Comparison of ENCODE assay signal across 8 cellular contexts in the genomic region with DNA sequence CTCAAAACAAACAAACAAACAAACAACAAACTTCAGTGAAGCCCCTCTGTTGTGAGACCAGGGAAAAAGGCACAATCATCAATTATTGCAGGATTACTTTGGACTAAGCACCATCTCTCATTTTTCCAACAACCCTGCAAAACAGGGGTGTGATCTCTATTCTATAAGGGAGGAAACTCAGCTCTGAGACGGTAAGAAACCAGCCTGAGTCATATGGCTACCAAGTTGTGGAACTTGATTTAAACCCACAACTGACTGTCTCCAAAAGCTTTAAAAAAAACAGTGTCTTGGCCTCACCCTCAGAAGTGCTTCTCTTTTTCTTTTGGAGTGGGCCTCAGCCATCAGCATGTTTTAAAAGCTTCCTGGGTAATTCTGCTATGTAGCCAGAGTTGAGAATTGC. TPM values are rescaled to one million over a fixed set of nuclear protein-coding genes. Genes with fewer than 3 reads are reported as not detected.
DNase-seq lines count a peak whose midpoint lies in the region; ATAC-seq and TF ChIP-seq lines count a peak whose summit lies in the region.

No MANE protein-coding gene starts in this region.

- ATAC-seq in GM19023 (IDR thresholded peaks at IDR 0.05; ENCODE audit: unreplicated experiment) (peak; percentile 69), HG02938 (IDR thresholded peaks at IDR 0.05; ENCODE audit: unreplicated experiment) (peak; percentile 83), T-cell (replicated peaks in 1 of 4) (peak; percentile 22 to 57 (median 52)), mucosa of descending colon (peak; percentile 45)

- H3K9me3 Mint-ChIP-seq in T-cell = peaks cover 0 to 10% (median 5%) of the 10 kb centered on the region in 3 donors
- peaks cover 19% of the 10 kb centered on the region for H3K9me3 Mint-ChIP-seq in activated T-helper 2 cell treated with anti-CD3 and anti-CD28 coated beads, Interferon-gamma antibody, Interleukin-2, Interleukin-4, amounts not matched to agents 10 μg/mL and 5 μg/mL and 100 μg/mL, durations not matched to agents 14 hours and 24 hours and 36 hours

- no peak for TF ChIP-seq CTCF in mucosa of descending colon (IDR thresholded peaks at IDR 0.05)

- H3K27me3 Mint-ChIP-seq in T-cell = no peaks in the 10 kb centered on the region
- H3K27me3 Mint-ChIP-seq in activated T-helper 2 cell treated with anti-CD3 and anti-CD28 coated beads, Interferon-gamma antibody, Interleukin-2, Interleukin-4, amounts not matched to agents 10 μg/mL and 5 μg/mL and 100 μg/mL, durations not matched to agents 14 hours and 24 hours and 36 hours (ENCODE audit: low read depth) = peaks cover 39% of the 10 kb centered on the region

- H3K4me3 ChIP-seq in mucosa of descending colon = no peak overlapping the region
- H3K4me3 ChIP-seq in effector memory CD4-positive, alpha-beta T cell (ENCODE audit: insufficient read depth, low read depth, low read length, poor library complexity, severe bottlenecking) = no peak overlapping the region

- no peaks in the 10 kb centered on the region for H3K36me3 ChIP-seq in mucosa of descending colon (ENCODE audit: low read depth)
- H3K36me3 ChIP-seq in effector memory CD4-positive, alpha-beta T cell (ENCODE audit: control insufficient read depth, insufficient read depth, low read length) = no peaks in the 10 kb centered on the region

- H3K4me3 Mint-ChIP-seq in T-cell = no peak overlapping the region
- no peak overlapping the region for H3K4me3 Mint-ChIP-seq in activated T-helper 2 cell treated with anti-CD3 and anti-CD28 coated beads, Interferon-gamma antibody, Interleukin-2, Interleukin-4, amounts not matched to agents 10 μg/mL and 5 μg/mL and 100 μg/mL, durations not matched to agents 14 hours and 24 hours and 36 hours (ENCODE audit: low read depth)

- CTCF ChIA-PET in T-cell (lab: Charles Lee) = interaction anchor here in 1 of 2 donors (0.6 to 1.2 kb wide), 2 partner anchors 20 to 165 kb away, joined by 3 read pairs; no protein-coding TSS in a partner anchor

- peaks cover 16 to 45% (median 41%) of the 10 kb centered on the region in 3 donors for H3K4me1 Mint-ChIP-seq in T-cell
- H3K4me1 Mint-ChIP-seq in activated T-helper 2 cell treated with anti-CD3 and anti-CD28 coated beads, Interferon-gamma antibody, Interleukin-2, Interleukin-4, amounts not matched to agents 10 μg/mL and 5 μg/mL and 100 μg/mL, durations not matched to agents 14 hours and 24 hours and 36 hours (ENCODE audit: low read depth) = peaks cover 42% of the 10 kb centered on the region

- H3K4me1 ChIP-seq in mucosa of descending colon (ENCODE audit: low read depth) = no peaks in the 10 kb centered on the region
- no peaks in the 10 kb centered on the region for H3K4me1 ChIP-seq in effector memory CD4-positive, alpha-beta T cell (ENCODE audit: control insufficient read depth, insufficient read depth, low read length, poor library complexity, severe bottlenecking)

- no peak for DNase-seq in T-cell
- no peak for DNase-seq in mucosa of descending colon
- DNase-seq in activated T-helper 2 cell treated with anti-CD3 and anti-CD28 coated beads, Interferon-gamma antibody, Interleukin-2, Interleukin-4, amounts not matched to agents 10 μg/mL and 5 μg/mL and 100 μg/mL, durations not matched to agents 14 hours and 24 hours and 36 hours (ENCODE audit: low spot score) = no peak
- DNase-seq in effector memory CD4-positive, alpha-beta T cell = no peak
- DNase-seq in activated effector memory CD4-positive, alpha-beta T cell treated with anti-CD3 and anti-CD28 coated beads, Interleukin-2, amount 50 U/mL, for 16 hours = no peak
- no peak for DNase-seq in NCI-H82 (lab: John Stamatoyannopoulos, UW)

- H3K36me3 Mint-ChIP-seq in T-cell = peaks cover 25% of the 10 kb centered on the region
- H3K36me3 Mint-ChIP-seq in activated T-helper 2 cell treated with anti-CD3 and anti-CD28 coated beads, Interferon-gamma antibody, Interleukin-2, Interleukin-4, amounts not matched to agents 10 μg/mL and 5 μg/mL and 100 μg/mL, durations not matched to agents 14 hours and 24 hours and 36 hours (ENCODE audit: low read depth) = peaks cover 16% of the 10 kb centered on the region

- POLR2A ChIA-PET in T-cell (lab: Charles Lee) = interaction anchor here in 1 of 2 donors (0.5 kb wide), 1 partner anchor 1460 kb away, joined by 3 read pairs; no protein-coding TSS in a partner anchor

- H3K27me3 ChIP-seq in effector memory CD4-positive, alpha-beta T cell (replicated peaks; ENCODE audit: control insufficient read depth, insufficient read depth, low read length, poor library complexity, severe bottlenecking) = no peaks in the 10 kb centered on the region

- peak overlapping the region; percentile 5 to 23 for H3K27ac Mint-ChIP-seq in T-cell
- no peak overlapping the region for H3K27ac Mint-ChIP-seq in activated T-helper 2 cell treated with anti-CD3 and anti-CD28 coated beads, Interferon-gamma antibody, Interleukin-2, Interleukin-4, amounts not matched to agents 10 μg/mL and 5 μg/mL and 100 μg/mL, durations not matched to agents 14 hours and 24 hours and 36 hours

- no peak overlapping the region for H3K27ac ChIP-seq in effector memory CD4-positive, alpha-beta T cell (ENCODE audit: insufficient read depth, low read length, poor library complexity, severe bottlenecking)

- peaks cover 5% of the 10 kb centered on the region for H3K9me3 ChIP-seq in mucosa of descending colon
- H3K9me3 ChIP-seq in effector memory CD4-positive, alpha-beta T cell (ENCODE audit: control insufficient read depth, low read length) = no peaks in the 10 kb centered on the region

- intact Hi-C loops in mucosa of descending colon (cut with DNase I, micrococcal nuclease) = no loop called here
- intact Hi-C loops in activated T-helper 2 cell treated with anti-CD3 and anti-CD28 coated beads, Interferon-gamma antibody, Interleukin-2, Interleukin-4, amounts not matched to agents 10 μg/mL and 5 μg/mL and 100 μg/mL, durations not matched to agents 14 hours and 24 hours and 36 hours (cut with micrococcal nuclease) = loop anchor here (1.0 to 2.0 kb wide), 4 partner anchors 12 to 113 kb away; no protein-coding TSS in a partner anchor

RNA-seq across cellular contexts. Expression of gene RIN3, which starts 49.8 kb away (rescaled TPM):
- 100 to 1,000 TPM in 2 of 5 donors, 10 to 100 TPM in 3; 89.9 to 107 (median 97.0) TPM for total RNA-seq in T-cell
- total RNA-seq in mucosa of descending colon = 10 to 100 TPM; 26.2 to 51.0 (median 32.9) TPM
- 21.1 and 22.1 TPM in 2 replicates for total RNA-seq in activated T-helper 2 cell treated with anti-CD3 and anti-CD28 coated beads, Interferon-gamma antibody, Interleukin-2, Interleukin-4, amounts not matched to agents 10 μg/mL and 5 μg/mL and 100 μg/mL, durations not matched to agents 14 hours and 24 hours and 36 hours
